ENCODE assay signal across 11 cellular contexts in the genomic region with DNA sequence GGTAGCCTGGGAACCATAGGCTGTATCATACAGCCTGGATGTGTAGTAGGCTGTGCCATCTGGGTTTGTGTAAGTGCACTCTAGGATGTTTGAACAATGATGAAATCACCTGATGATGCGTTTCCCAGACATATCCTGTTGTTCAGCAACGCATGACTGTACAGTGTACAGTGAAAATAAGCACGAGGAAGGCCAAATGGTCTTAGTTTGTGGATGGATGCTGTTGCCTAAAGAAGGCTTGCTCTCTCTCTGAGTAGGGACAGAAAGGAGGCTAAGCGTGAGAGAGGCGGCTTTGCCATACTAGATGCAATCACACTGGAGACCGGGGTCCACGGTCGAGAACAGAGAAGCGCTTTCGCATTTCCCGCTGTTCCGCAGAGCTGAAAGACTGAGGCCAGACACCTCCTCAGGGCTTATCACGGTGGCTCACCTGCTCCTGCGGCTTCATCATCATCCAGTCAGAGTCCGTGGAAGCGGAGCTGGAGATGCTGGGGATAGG. TPM values are rescaled to one million over a fixed set of nuclear protein-coding genes. Genes with fewer than 3 reads are reported as not detected.
DNase-seq lines count a peak whose midpoint lies in the region; ATAC-seq and TF ChIP-seq lines count a peak whose summit lies in the region.
"Had no signal": no experiment of that assay in that cellular context is flagged by ENCODE, and none has a peak within 500 bp of the region (broad histone marks: within the 10 kb centered on the region; RNA-seq: fewer than 3 reads in every experiment).

No MANE protein-coding gene starts in this region.

- no peak for TF ChIP-seq POLR2A in transverse colon (IDR thresholded peaks at IDR 0.05)

- H3K36me3 ChIP-seq in transverse colon = no peaks in the 10 kb centered on the region
- H3K36me3 ChIP-seq: thoracic aorta had no signal

- no peak for TF ChIP-seq CTCF in AG09309 (IDR thresholded peaks at IDR 0.05; ENCODE audit: control insufficient read depth, insufficient read depth, low read depth, low read length, missing control alignments)
- TF ChIP-seq CTCF in HFF-Myc (IDR thresholded peaks at IDR 0.05; ENCODE audit: low read depth, low read length, missing control alignments) = no peak
- no peak for TF ChIP-seq CTCF in transverse colon (IDR thresholded peaks at IDR 0.05)

- in situ Hi-C loops in transverse colon (cut with MboI; ENCODE audit: low pct_ligation_motif_present in 1 of 4, low pct_unique_long_range_greater_than_20kb in 1 of 4, low sequenced_read_pairs in 3 of 4) = no loop called here

- DNase-seq in AG09309 (ENCODE audit: low read depth) = peak; percentile 80
- peak; percentile 76 for DNase-seq in HFF-Myc (ENCODE audit: extremely low read depth, low read depth)
- DNase-seq in SW 1271 (lab: John Stamatoyannopoulos, UW) = peak; percentile 58 to 66
- peak; percentile 99 for DNase-seq in iris pigment epithelial cell (ENCODE audit: low read depth)
- DNase-seq in NCI-H82 treated with DMSO at 0.1 percent for 48 hours (lab: John Stamatoyannopoulos, UW; ENCODE audit: unreplicated experiment) = no peak
- no peak for DNase-seq in transverse colon
- DNase-seq: small intestine had no signal

- 80 to 90% methylated on average over 2 to 16 of the region's 16 CpGs for WGBS in transverse colon (ENCODE audit: low coverage in 1 of 2), 2 donors

- ATAC-seq in GM18858 (IDR thresholded peaks at IDR 0.05; ENCODE audit: unreplicated experiment) (no peak), GM18868 (IDR thresholded peaks at IDR 0.05; ENCODE audit: unreplicated experiment) (no peak)
- ATAC-seq: activated naive CD4-positive, alpha-beta T cell treated with anti-CD3 and anti-CD28 coated beads, Interleukin-2, amount 50 U/mL, for 72 hours had no signal

- no peak overlapping the region for H3K27ac ChIP-seq in transverse colon
- H3K27ac ChIP-seq: thoracic aorta had no signal

- H3K4me3 ChIP-seq in AG09309 (ENCODE audit: control insufficient read depth, low read depth, low read length) (no peak overlapping the region), HFF-Myc (replicated peaks; ENCODE audit: low read depth, low read length) (no peak overlapping the region), transverse colon (no peak overlapping the region)
- H3K4me3 ChIP-seq: thoracic aorta had no signal

- H3K9me3 ChIP-seq in transverse colon = no peaks in the 10 kb centered on the region
- H3K9me3 ChIP-seq: thoracic aorta had no signal

- no peaks in the 10 kb centered on the region for H3K27me3 ChIP-seq in transverse colon

- intact Hi-C loops in transverse colon (cut with DNase I; ENCODE audit: low total_unique reads) = no loop called here

- TF ChIP-seq EP300 in transverse colon (IDR thresholded peaks at IDR 0.05; ENCODE audit: low read depth) = no peak

- no peaks in the 10 kb centered on the region for H3K4me1 ChIP-seq in transverse colon

RNA-seq across cellular contexts. Expression of a gene that starts 27.6 kb away (rescaled TPM):
- 100 to 1,000 TPM; 191 to 618 (median 396) TPM for total RNA-seq in transverse colon

RNA-seq across cellular contexts. Expression of a gene that starts 39.5 kb away (rescaled TPM):
- total RNA-seq in transverse colon = 10 to 100 TPM; 11.3 to 22.4 (median 15.5) TPM

Comparison
In these comparisons a context has a peak if more than half of its experiments do, and no peak if none do; other contexts are left out.
1. DNase-seq: peak in AG09309 (single experiment), HFF-Myc (single experiment), SW 1271 (2 of 2) and iris pigment epithelial cell (single experiment); none in NCI-H82 treated with DMSO at 0.1 percent for 48 hours (single experiment) and transverse colon (single experiment).